In the genomic region with DNA sequence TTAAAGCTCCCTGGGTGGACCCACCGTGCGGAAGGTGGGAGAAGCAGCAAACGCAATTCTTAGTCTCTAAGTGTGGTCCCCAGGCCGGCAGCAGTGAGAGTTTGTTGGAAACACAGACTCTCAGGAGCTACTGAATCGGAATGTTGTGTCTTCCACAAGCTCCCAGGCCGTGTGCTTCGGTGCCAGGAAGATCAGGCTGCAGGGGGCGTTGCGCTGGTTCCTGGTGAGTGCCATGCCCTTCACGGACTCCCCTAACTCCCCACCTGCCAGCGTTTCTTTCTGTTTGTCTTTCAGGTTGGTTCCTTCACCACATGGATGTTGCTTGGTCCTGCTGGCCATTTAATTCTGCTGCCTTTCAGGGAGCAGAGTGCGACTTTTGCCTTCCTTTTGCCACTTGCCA, we compare ENCODE assay signal across 1 cellular context.
TF ChIP-seq lines count a peak whose summit lies in the region.

No MANE protein-coding gene starts in this region.

TF ChIP-seq in WTC11, 78 proteins besides CTCF, POLR2A, EP300 and RAD21 (continued from another document):
- TF ChIP-seq, protein P1, sequence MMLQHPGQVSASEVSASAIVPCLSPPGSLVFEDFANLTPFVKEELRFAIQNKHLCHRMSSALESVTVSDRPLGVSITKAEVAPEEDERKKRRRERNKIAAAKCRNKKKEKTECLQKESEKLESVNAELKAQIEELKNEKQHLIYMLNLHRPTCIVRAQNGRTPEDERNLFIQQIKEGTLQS (CRISPR knock-in tag; conservative IDR thresholded peaks at IDR 0.05), result no peak
- TF ChIP-seq, protein P2, sequence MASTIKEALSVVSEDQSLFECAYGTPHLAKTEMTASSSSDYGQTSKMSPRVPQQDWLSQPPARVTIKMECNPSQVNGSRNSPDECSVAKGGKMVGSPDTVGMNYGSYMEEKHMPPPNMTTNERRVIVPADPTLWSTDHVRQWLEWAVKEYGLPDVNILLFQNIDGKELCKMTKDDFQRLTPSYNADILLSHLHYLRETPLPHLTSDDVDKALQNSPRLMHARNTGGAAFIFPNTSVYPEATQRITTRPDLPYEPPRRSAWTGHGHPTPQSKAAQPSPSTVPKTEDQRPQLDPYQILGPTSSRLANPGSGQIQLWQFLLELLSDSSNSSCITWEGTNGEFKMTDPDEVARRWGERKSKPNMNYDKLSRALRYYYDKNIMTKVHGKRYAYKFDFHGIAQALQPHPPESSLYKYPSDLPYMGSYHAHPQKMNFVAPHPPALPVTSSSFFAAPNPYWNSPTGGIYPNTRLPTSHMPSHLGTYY (CRISPR knock-in tag; IDR thresholded peaks at IDR 0.05), result no peak
- TF ChIP-seq, protein P3, sequence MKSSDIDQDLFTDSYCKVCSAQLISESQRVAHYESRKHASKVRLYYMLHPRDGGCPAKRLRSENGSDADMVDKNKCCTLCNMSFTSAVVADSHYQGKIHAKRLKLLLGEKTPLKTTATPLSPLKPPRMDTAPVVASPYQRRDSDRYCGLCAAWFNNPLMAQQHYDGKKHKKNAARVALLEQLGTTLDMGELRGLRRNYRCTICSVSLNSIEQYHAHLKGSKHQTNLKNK (CRISPR knock-in tag; IDR thresholded peaks at IDR 0.05), result no peak
- TF ChIP-seq GABPB1 (CRISPR knock-in tag; IDR thresholded peaks at IDR 0.05), result no peak
- TF ChIP-seq ESRRA (CRISPR knock-in tag; IDR thresholded peaks at IDR 0.05; ENCODE audit: borderline replicate concordance), result no peak
